In genomic region chr2:169039702-169040101, GRCh38 we compare ENCODE assay signal across 19 cellular contexts. TPM values are rescaled to one million over a fixed set of nuclear protein-coding genes. Genes with fewer than 3 reads are reported as not detected.
A peak's percentile ranks its signal among the peaks of the same experiment; 100 is the strongest.
DNase-seq lines count a peak whose midpoint lies in the region; ATAC-seq and TF ChIP-seq lines count a peak whose summit lies in the region.
"Had no signal": no experiment of that assay in that cellular context is flagged by ENCODE, and none has a peak within 500 bp of the region (broad histone marks: within the 10 kb centered on the region; RNA-seq: fewer than 3 reads in every experiment).

No MANE protein-coding gene starts in this region.

- ATAC-seq in HG02885 (IDR thresholded peaks at IDR 0.05; ENCODE audit: poor library complexity, unreplicated experiment) (peak; percentile 27), naive B cell (ENCODE audit: low read depth in 2 of 2) (peak; percentile 37 to 49), SK-N-SH treated with all-trans-retinoic acid at 6 μM for 48 hours (no peak)
- ATAC-seq: HCT116, mucosa of descending colon had no signal

- H3K9me3 Mint-ChIP-seq in naive B cell = peaks cover 6 to 34% (median 22%) of the 10 kb centered on the region in 7 donors

- peak overlapping the region in 1 of 8 donors; percentile 35 for H3K4me3 Mint-ChIP-seq in naive B cell
- H3K4me3 Mint-ChIP-seq: endodermal cell; T-helper 1 cell treated with Interleukin-12 subunit alpha and Interleukin-12 subunit beta and Interleukin-4 antibody, amounts not matched to agents 30 μg/mL and 1 μg/mL, for 36 hours had no signal

- in situ Hi-C loops in GM13977 (cut with MboI; ENCODE audit: low pct_unique_long_range_greater_than_20kb, low sequenced_read_pairs, unreplicated experiment) = loop anchor here (10.0 kb wide), 1 partner anchor 65 kb away; no protein-coding TSS in a partner anchor

- TF ChIP-seq CTCF in GM13977 (IDR thresholded peaks at IDR 0.05; ENCODE audit: extremely low read depth, insufficient read depth, missing control alignments) = no peak

- peaks cover 0 to 18% of the 10 kb centered on the region in 2 donors for H3K36me3 Mint-ChIP-seq in naive B cell

- H3K27me3 Mint-ChIP-seq in naive B cell = no peaks in the 10 kb centered on the region

- H3K27ac Mint-ChIP-seq in naive B cell = peak overlapping the region in 2 of 6 donors; percentile 36 to 47
- H3K27ac Mint-ChIP-seq: endodermal cell; T-helper 1 cell treated with Interleukin-12 subunit alpha and Interleukin-12 subunit beta and Interleukin-4 antibody, amounts not matched to agents 30 μg/mL and 1 μg/mL, for 36 hours had no signal

- H3K4me1 Mint-ChIP-seq in naive B cell = peaks cover 5 to 12% (median 11%) of the 10 kb centered on the region in 3 donors

- DNase-seq in GM13977 (ENCODE audit: low spot score) (peak; percentile 15), OCI-M1 (lab: John Stamatoyannopoulos, UW) (peak; percentile 73), naive B cell (peak; percentile 2), NCI-H2081 (lab: John Stamatoyannopoulos, UW) (no peak)
- no peak for DNase-seq in activated CD4-positive, alpha-beta T cell treated with anti-CD3 and anti-CD28 coated beads for 48 hours
- DNase-seq: activated CD4-positive, alpha-beta T cell treated with anti-CD3 and anti-CD28 coated beads for 1 hour; activated gamma-delta T cell treated with Interleukin-2 at 50 U/mL for 16 hours; anterior cingulate cortex; cerebellar nuclear complex; endodermal cell; mucosa of descending colon; NCI-H1048; NCI-H2107; NCI-H526 treated with DMSO at 0.1 percent for 48 hours; stimulated activated CD4-positive, alpha-beta T cell treated with anti-CD3 and anti-CD28 coated beads, Interleukin-2, amount 100 ng/mL, for 24 hours had no signal

TF ChIP-seq in SK-N-SH treated with all-trans-retinoic acid at 6 μM for 48 hours, 23 proteins besides CTCF, POLR2A, EP300 and RAD21:
- TF ChIP-seq CSRNP3 (CRISPR knock-in tag; IDR thresholded peaks at IDR 0.05) (no peak), ESRRG (CRISPR knock-in tag; IDR thresholded peaks at IDR 0.05) (no peak), ZNF70 (CRISPR knock-in tag; IDR thresholded peaks at IDR 0.05) (no peak), BACH2 (CRISPR knock-in tag; IDR thresholded peaks at IDR 0.05; ENCODE audit: borderline replicate concordance) (no peak), PPARA (CRISPR knock-in tag; IDR thresholded peaks at IDR 0.05; ENCODE audit: borderline replicate concordance) (no peak), ARNTL (CRISPR knock-in tag; IDR thresholded peaks at IDR 0.05; ENCODE audit: borderline replicate concordance, low read depth) (no peak), ZFP30 (CRISPR knock-in tag; IDR thresholded peaks at IDR 0.05) (no peak), CSDC2 (CRISPR knock-in tag; IDR thresholded peaks at IDR 0.05) (no peak), ZNF565 (CRISPR knock-in tag; conservative IDR thresholded peaks at IDR 0.05; ENCODE audit: low read depth) (no peak)
- TF ChIP-seq, protein P1, sequence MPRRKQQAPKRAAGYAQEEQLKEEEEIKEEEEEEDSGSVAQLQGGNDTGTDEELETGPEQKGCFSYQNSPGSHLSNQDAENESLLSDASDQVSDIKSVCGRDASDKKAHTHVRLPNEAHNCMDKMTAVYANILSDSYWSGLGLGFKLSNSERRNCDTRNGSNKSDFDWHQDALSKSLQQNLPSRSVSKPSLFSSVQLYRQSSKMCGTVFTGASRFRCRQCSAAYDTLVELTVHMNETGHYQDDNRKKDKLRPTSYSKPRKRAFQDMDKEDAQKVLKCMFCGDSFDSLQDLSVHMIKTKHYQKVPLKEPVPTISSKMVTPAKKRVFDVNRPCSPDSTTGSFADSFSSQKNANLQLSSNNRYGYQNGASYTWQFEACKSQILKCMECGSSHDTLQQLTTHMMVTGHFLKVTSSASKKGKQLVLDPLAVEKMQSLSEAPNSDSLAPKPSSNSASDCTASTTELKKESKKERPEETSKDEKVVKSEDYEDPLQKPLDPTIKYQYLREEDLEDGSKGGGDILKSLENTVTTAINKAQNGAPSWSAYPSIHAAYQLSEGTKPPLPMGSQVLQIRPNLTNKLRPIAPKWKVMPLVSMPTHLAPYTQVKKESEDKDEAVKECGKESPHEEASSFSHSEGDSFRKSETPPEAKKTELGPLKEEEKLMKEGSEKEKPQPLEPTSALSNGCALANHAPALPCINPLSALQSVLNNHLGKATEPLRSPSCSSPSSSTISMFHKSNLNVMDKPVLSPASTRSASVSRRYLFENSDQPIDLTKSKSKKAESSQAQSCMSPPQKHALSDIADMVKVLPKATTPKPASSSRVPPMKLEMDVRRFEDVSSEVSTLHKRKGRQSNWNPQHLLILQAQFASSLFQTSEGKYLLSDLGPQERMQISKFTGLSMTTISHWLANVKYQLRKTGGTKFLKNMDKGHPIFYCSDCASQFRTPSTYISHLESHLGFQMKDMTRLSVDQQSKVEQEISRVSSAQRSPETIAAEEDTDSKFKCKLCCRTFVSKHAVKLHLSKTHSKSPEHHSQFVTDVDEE (CRISPR knock-in tag; IDR thresholded peaks at IDR 0.05) = no peak

RNA-seq across cellular contexts. Expression of gene ABCB11, which starts 8.6 kb away (rescaled TPM):
- under 1 TPM in 1 of 6 donors, not detected in 5; 0.04 TPM for polyA plus RNA-seq in naive B cell (ENCODE audit: low read depth in 6 of 6)

RNA-seq across cellular contexts. Expression of gene DHRS9, which starts 29.7 kb away (rescaled TPM):
- polyA plus RNA-seq in naive B cell (ENCODE audit: low read depth in 6 of 6) = 1 to 10 TPM in 2 of 6 donors, not detected in 4; 1.3 to 2.0 TPM

Comparison
In these comparisons a context has a peak if more than half of its experiments do, and no peak if none do; other contexts are left out.
1. DNase-seq: peak in GM13977 (single experiment), OCI-M1 (single experiment) and naive B cell (single experiment); none in activated CD4-positive, alpha-beta T cell treated with anti-CD3 and anti-CD28 coated beads for 48 hours (single experiment) and NCI-H2081 (0 of 2).